ENCODE assay signal across 19 cellular contexts in the genomic region with DNA sequence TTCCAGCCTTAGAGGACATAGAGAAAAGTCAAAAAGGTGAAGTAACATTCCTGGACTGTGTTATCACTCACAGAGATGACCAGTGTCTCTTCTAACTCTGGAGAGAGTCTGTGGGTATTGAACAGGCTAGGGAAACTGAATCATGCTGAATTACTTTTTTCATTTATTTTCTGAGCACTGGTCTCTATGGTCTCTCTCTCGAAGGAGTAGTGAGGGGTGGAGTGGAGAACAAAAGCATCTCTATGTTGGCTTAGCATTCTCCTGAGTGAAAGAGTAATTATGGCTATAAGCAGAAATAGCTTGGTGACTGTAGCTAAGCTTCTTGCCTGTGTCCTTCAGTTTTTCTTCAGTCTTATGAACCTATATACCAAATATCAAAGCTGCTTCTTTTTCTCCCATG.
"Had no signal": no experiment of that assay in that cellular context is flagged by ENCODE, and none has a peak within 500 bp of the region (broad histone marks: within the 10 kb centered on the region; RNA-seq: fewer than 3 reads in every experiment).

No MANE protein-coding gene starts in this region.

- H3K4me1 ChIP-seq: colonic mucosa, heart left ventricle, lower lobe of right lung, right atrium auricular region, tibial artery, upper lobe of left lung, vagina had no signal

- DNase-seq: colonic mucosa; dermis blood vessel endothelial cell; effector CD4-positive, alpha-beta T cell; endodermal cell; heart left ventricle; hippocampal formation; kidney glomerular epithelial cell; lower lobe of right lung; mesenchymal stem cell; posterior cingulate gyrus; stimulated activated CD4-positive, alpha-beta T cell treated with anti-CD3 and anti-CD28 coated beads, Interleukin-4, amount 100 ng/mL, for 1 hour; stimulated activated CD8-positive, alpha-beta memory T cell treated with anti-CD3 and anti-CD28 coated beads, Interleukin-4, amount 100 ng/mL, for 48 hours; tibial artery; upper lobe of left lung had no signal

- H3K4me3 ChIP-seq: colonic mucosa, heart left ventricle, lower lobe of right lung, right atrium auricular region, tibial artery, upper lobe of left lung, vagina had no signal

- H3K27me3 ChIP-seq: colonic mucosa, heart left ventricle, right atrium auricular region, tibial artery, upper lobe of left lung, vagina had no signal

- H3K9me3 Mint-ChIP-seq: endodermal cell; stimulated activated naive CD8-positive, alpha-beta T cell treated with anti-CD3 and anti-CD28 coated beads, Interleukin-15, Interleukin-2, amounts not matched to agents 100 ng/mL and 50 ng/mL, for 24 hours had no signal

- H3K9me3 ChIP-seq: colonic mucosa, heart left ventricle, lower lobe of right lung, right atrium auricular region, tibial artery, upper lobe of left lung, vagina had no signal

- H3K27ac Mint-ChIP-seq: endodermal cell; natural killer cell treated with Interleukin-12 subunit alpha and Interleukin-12 subunit beta and Interleukin-15 and Interleukin-18, amount 100 ng/mL, for 72 hours; stimulated activated effector memory CD8-positive, alpha-beta T cell treated with anti-CD3 and anti-CD28 coated beads, Interleukin-12 subunit alpha, Interleukin-12 subunit beta, amount 100 ng/mL, for 72 hours; stimulated activated naive CD8-positive, alpha-beta T cell treated with anti-CD3 and anti-CD28 coated beads, Interleukin-15, Interleukin-2, amounts not matched to agents 100 ng/mL and 50 ng/mL, for 24 hours had no signal

- H3K36me3 ChIP-seq: colonic mucosa, heart left ventricle, lower lobe of right lung, right atrium auricular region, tibial artery, upper lobe of left lung, vagina had no signal

- H3K4me1 Mint-ChIP-seq: endodermal cell; stimulated activated effector memory CD8-positive, alpha-beta T cell treated with anti-CD3 and anti-CD28 coated beads, Interleukin-12 subunit alpha, Interleukin-12 subunit beta, amount 100 ng/mL, for 72 hours had no signal

- H3K27me3 Mint-ChIP-seq: natural killer cell treated with Interleukin-12 subunit alpha and Interleukin-12 subunit beta and Interleukin-15 and Interleukin-18, amount 100 ng/mL, for 72 hours; stimulated activated naive CD8-positive, alpha-beta T cell treated with anti-CD3 and anti-CD28 coated beads, Interleukin-15, Interleukin-2, amounts not matched to agents 100 ng/mL and 50 ng/mL, for 24 hours had no signal

- H3K4me3 Mint-ChIP-seq: endodermal cell; natural killer cell treated with Interleukin-12 subunit alpha and Interleukin-12 subunit beta and Interleukin-15 and Interleukin-18, amount 100 ng/mL, for 72 hours; stimulated activated effector memory CD8-positive, alpha-beta T cell treated with anti-CD3 and anti-CD28 coated beads, Interleukin-12 subunit alpha, Interleukin-12 subunit beta, amount 100 ng/mL, for 72 hours; stimulated activated naive CD8-positive, alpha-beta T cell treated with anti-CD3 and anti-CD28 coated beads, Interleukin-15, Interleukin-2, amounts not matched to agents 100 ng/mL and 50 ng/mL, for 24 hours had no signal

- H3K27ac ChIP-seq: colonic mucosa, heart left ventricle, lower lobe of right lung, right atrium auricular region, tibial artery, upper lobe of left lung, vagina had no signal

- H3K36me3 Mint-ChIP-seq: natural killer cell treated with Interleukin-12 subunit alpha and Interleukin-12 subunit beta and Interleukin-15 and Interleukin-18, amount 100 ng/mL, for 72 hours; stimulated activated effector memory CD8-positive, alpha-beta T cell treated with anti-CD3 and anti-CD28 coated beads, Interleukin-12 subunit alpha, Interleukin-12 subunit beta, amount 100 ng/mL, for 72 hours had no signal
